ENCODE assay signal across 1 cellular context in genomic region chr11:66328307-66329144, GRCh38.
TF ChIP-seq lines count a peak whose summit lies in the region.

No MANE protein-coding gene starts in this region.

TF ChIP-seq in HepG2, 621 proteins besides CTCF, POLR2A, EP300 and RAD21 (continued from another document and continues in another):
- TF ChIP-seq ZNF281 (CRISPR knock-in tag; IDR thresholded peaks at IDR 0.05; ENCODE audit: borderline replicate concordance) = peak; percentile 28; the same call in 1 of the 2 replicates
- peak; percentile 72; the same call in 1 of the 2 replicates for TF ChIP-seq GZF1 (CRISPR knock-in tag; IDR thresholded peaks at IDR 0.05)
- peak; percentile 60 for TF ChIP-seq THRA (CRISPR knock-in tag; IDR thresholded peaks at IDR 0.05; ENCODE audit: borderline replicate concordance)
- 0 out of 2 replicates have a peak, but pooled peaks have one; percentile 70 for TF ChIP-seq RNF219 (CRISPR knock-in tag; IDR thresholded peaks at IDR 0.05)
- peak; percentile 70 for TF ChIP-seq BCL6 (CRISPR knock-in tag; IDR thresholded peaks at IDR 0.05)
- peak; percentile 75 for TF ChIP-seq ZNF121 (CRISPR knock-in tag; IDR thresholded peaks at IDR 0.05)
- TF ChIP-seq ZNF615 (CRISPR knock-in tag; IDR thresholded peaks at IDR 0.05; ENCODE audit: borderline replicate concordance) = peak; percentile 97; the same call in 1 of the 2 replicates
- no peak for TF ChIP-seq CREB3 (CRISPR knock-in tag; IDR thresholded peaks at IDR 0.05)
- TF ChIP-seq NFE2L1 (CRISPR knock-in tag; IDR thresholded peaks at IDR 0.05; ENCODE audit: borderline replicate concordance) = no peak
- TF ChIP-seq ZFY (CRISPR knock-in tag; IDR thresholded peaks at IDR 0.05) = peak; percentile 67
- TF ChIP-seq CCDC6 (CRISPR knock-in tag; IDR thresholded peaks at IDR 0.05) = no peak
- TF ChIP-seq NFYC (CRISPR knock-in tag; IDR thresholded peaks at IDR 0.05) = peak; percentile 15; the same call in 1 of the 2 replicates
- 0 out of 2 replicates have a peak, but pooled peaks have one; percentile 61 for TF ChIP-seq ZBTB42 (CRISPR knock-in tag; IDR thresholded peaks at IDR 0.05)
- TF ChIP-seq MAF1 (CRISPR knock-in tag; IDR thresholded peaks at IDR 0.05; ENCODE audit: borderline replicate concordance) = peak; percentile 66; the same call in 1 of the 2 replicates
- TF ChIP-seq ZNF883 (CRISPR knock-in tag; IDR thresholded peaks at IDR 0.05; ENCODE audit: not compliant biosample characterization) = no peak
- TF ChIP-seq SP1 (IDR thresholded peaks at IDR 0.05) = no peak
- no peak for TF ChIP-seq SP1 (CRISPR knock-in tag; IDR thresholded peaks at IDR 0.05)
- TF ChIP-seq ATM (IDR thresholded peaks at IDR 0.05; ENCODE audit: borderline replicate concordance) = no peak
- peak; percentile 30; the same call in 1 of the 2 replicates for TF ChIP-seq TMF1 (CRISPR knock-in tag; IDR thresholded peaks at IDR 0.05; ENCODE audit: low read depth)
- no peak for TF ChIP-seq ZNF235 (CRISPR knock-in tag; IDR thresholded peaks at IDR 0.05; ENCODE audit: borderline replicate concordance)
- 0 out of 2 replicates have a peak, but pooled peaks have one; percentile 19 for TF ChIP-seq RELA (CRISPR knock-in tag; IDR thresholded peaks at IDR 0.05)
- peak; percentile 58; the same call in 1 of the 2 replicates for TF ChIP-seq THAP9 (CRISPR knock-in tag; IDR thresholded peaks at IDR 0.05; ENCODE audit: borderline replicate concordance)
- no peak for TF ChIP-seq ZNF251 (CRISPR knock-in tag; IDR thresholded peaks at IDR 0.05)
- no peak for TF ChIP-seq PHB2 (IDR thresholded peaks at IDR 0.05; ENCODE audit: partially characterized antibody)
- TF ChIP-seq SMAD3 (CRISPR knock-in tag; IDR thresholded peaks at IDR 0.05) = 0 out of 2 replicates have a peak, but pooled peaks have one; percentile 57
- 0 out of 2 replicates have a peak, but pooled peaks have one; percentile 24 for TF ChIP-seq NFAT5 (CRISPR knock-in tag; IDR thresholded peaks at IDR 0.05)
- no peak for TF ChIP-seq ZNF33B (CRISPR knock-in tag; IDR thresholded peaks at IDR 0.05)
- TF ChIP-seq ZNF720 (CRISPR knock-in tag; IDR thresholded peaks at IDR 0.05) = no peak
- no peak for TF ChIP-seq ZBTB34 (CRISPR knock-in tag; IDR thresholded peaks at IDR 0.05)
- TF ChIP-seq NR2C2 (CRISPR knock-in tag; IDR thresholded peaks at IDR 0.05; ENCODE audit: borderline replicate concordance) = no peak
- TF ChIP-seq ZSCAN21 (CRISPR knock-in tag; IDR thresholded peaks at IDR 0.05; ENCODE audit: borderline replicate concordance) = peak; percentile 76; the same call in 1 of the 2 replicates
- peak; percentile 75; the same call in 1 of the 2 replicates for TF ChIP-seq ZNF800 (CRISPR knock-in tag; IDR thresholded peaks at IDR 0.05)
- TF ChIP-seq ETV5 (CRISPR knock-in tag; IDR thresholded peaks at IDR 0.05; ENCODE audit: borderline replicate concordance) = peak; percentile 67; the same call in 1 of the 2 replicates
